Comparison of ENCODE assay signal across 8 cellular contexts in genomic region chr3:60243456-60243855, GRCh38.
"Had no signal": no experiment of that assay in that cellular context is flagged by ENCODE, and none has a peak within 500 bp of the region (broad histone marks: within the 10 kb centered on the region; RNA-seq: fewer than 3 reads in every experiment).

No MANE protein-coding gene starts in this region.

- H3K4me3 ChIP-seq: GM12878 had no signal

- FAIRE-seq: G401.6, GM12878, GM12891, GM12892, GM18507, GM19239 had no signal

- ATAC-seq: GM12878 had no signal

- DNase-seq: GDM1, GF-D8 had no signal
